1 cellular context compared by ENCODE assay signal in genomic region chr14:20612403-20612802, GRCh38.
TF ChIP-seq lines count a peak whose summit lies in the region.

No MANE protein-coding gene starts in this region.

TF ChIP-seq in K562, 482 proteins besides CTCF, POLR2A, EP300 and RAD21:
- no peak for TF ChIP-seq GABPB1 (CRISPR knock-in tag; IDR thresholded peaks at IDR 0.05)
- no peak for TF ChIP-seq ZFP30 (CRISPR knock-in tag; IDR thresholded peaks at IDR 0.05; ENCODE audit: borderline replicate concordance)
- TF ChIP-seq ZNF764 (CRISPR knock-in tag; IDR thresholded peaks at IDR 0.05; ENCODE audit: low read depth): no peak
- TF ChIP-seq MYNN (IDR thresholded peaks at IDR 0.05): no peak
- TF ChIP-seq MYNN (CRISPR knock-in tag; IDR thresholded peaks at IDR 0.05): no peak
- TF ChIP-seq GATAD2B (IDR thresholded peaks at IDR 0.05; ENCODE audit: borderline replicate concordance): no peak
- no peak for TF ChIP-seq ZNF561 (CRISPR knock-in tag; conservative IDR thresholded peaks at IDR 0.05)
- no peak for TF ChIP-seq ZNF217 (CRISPR knock-in tag; IDR thresholded peaks at IDR 0.05)
- no peak for TF ChIP-seq MTA3 (IDR thresholded peaks at IDR 0.05; ENCODE audit: borderline replicate concordance)
- TF ChIP-seq MYBL2 (IDR thresholded peaks at IDR 0.05; ENCODE audit: low read depth): no peak
- no peak for TF ChIP-seq MYBL2 (CRISPR knock-in tag; IDR thresholded peaks at IDR 0.05; ENCODE audit: borderline replicate concordance)
- no peak for TF ChIP-seq TAF15 (IDR thresholded peaks at IDR 0.05; ENCODE audit: low read depth, low read length)
